8 cellular contexts compared by ENCODE assay signal in the genomic region with DNA sequence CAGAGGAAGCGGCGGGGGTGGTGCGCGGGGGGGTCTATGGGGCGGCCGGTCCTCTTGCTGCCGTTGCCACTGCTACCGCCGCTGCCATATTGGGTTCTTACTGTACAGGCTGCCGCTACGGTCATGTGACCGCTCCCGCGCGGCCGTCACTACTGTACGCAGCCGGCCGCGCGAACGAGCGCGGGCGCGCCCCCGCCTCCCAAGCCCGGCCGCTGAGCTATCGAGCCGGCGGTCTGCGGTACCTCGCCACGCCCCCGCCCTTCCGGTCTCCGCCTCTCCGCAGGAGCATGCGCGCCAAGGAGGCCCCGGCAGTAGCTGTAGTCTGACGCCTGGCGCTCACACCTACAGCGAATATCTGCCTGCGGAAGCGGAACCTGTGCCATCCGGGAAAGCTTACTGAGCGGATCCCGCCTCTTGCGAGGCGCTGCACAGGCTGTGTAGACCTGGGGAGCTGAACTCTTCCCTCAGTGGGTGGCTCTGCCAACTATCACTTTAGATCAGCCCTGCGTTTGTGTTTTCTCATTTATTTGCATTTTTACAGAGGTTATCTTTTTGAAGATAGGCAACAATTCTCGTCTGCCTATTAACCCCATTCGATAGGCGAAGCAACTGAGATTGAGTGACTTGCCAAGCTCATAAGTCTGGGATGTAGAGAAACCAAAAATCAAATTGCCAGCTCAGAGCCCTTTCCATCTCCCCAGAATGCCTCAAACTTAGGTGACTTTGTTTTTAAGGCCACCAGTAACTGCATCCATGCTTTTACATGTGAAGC. TPM values are rescaled to one million over a fixed set of nuclear protein-coding genes. Genes with fewer than 3 reads are reported as not detected.
DNase-seq lines count a peak whose midpoint lies in the region; ATAC-seq, FAIRE-seq and TF ChIP-seq lines count a peak whose summit lies in the region.

Gene ASXL2, minus strand, starts transcription at position 127 of the 772 bp plus-strand sequence. CDS start 265 bp downstream, outside the sequence.

- peaks cover 29% of the 10 kb centered on the region for H4K20me1 ChIP-seq in astrocyte (ENCODE audit: insufficient read depth, low read length)

- peak within 1 kb of the TSS; percentile 84 for H3K4me3 ChIP-seq in astrocyte (ENCODE audit: insufficient read depth, low read depth, low read length)
- peak within 1 kb of the TSS; percentile 96 for H3K4me3 ChIP-seq in rectal smooth muscle tissue (ENCODE audit: low read length)
- peak within 1 kb of the TSS; percentile 62 to 65 for H3K4me3 ChIP-seq in aorta (ENCODE audit: low read length in 2 of 2)

- H3K36me3 ChIP-seq in astrocyte (ENCODE audit: insufficient read depth, low read length) (no peaks in the 10 kb centered on the region), rectal smooth muscle tissue (ENCODE audit: control insufficient read depth, insufficient read depth, low read length) (no peaks in the 10 kb centered on the region), aorta (ENCODE audit: control insufficient read depth in 1 of 2, insufficient read depth in 2 of 2, low read length in 1 of 2) (no peaks in the 10 kb centered on the region)

- peak; percentile 97 for TF ChIP-seq POLR2A in GM18505 (IDR thresholded peaks at IDR 0.05; ENCODE audit: borderline replicate concordance, extremely low read depth, insufficient read depth, insufficient read length)

- H3K9ac ChIP-seq in astrocyte (ENCODE audit: low read length) = peak within 1 kb of the TSS; percentile 99
- H3K9ac ChIP-seq in rectal smooth muscle tissue (ENCODE audit: low read length) = peak within 1 kb of the TSS; percentile 95

- no peak for TF ChIP-seq CTCF in astrocyte (IDR thresholded peaks at IDR 0.05; ENCODE audit: insufficient read depth, low read depth, low read length)

- no peaks in the 10 kb centered on the region for H3K27me3 Mint-ChIP-seq in astrocyte (ENCODE audit: low read depth, unreplicated experiment)

- intact Hi-C loops in aorta (cut with DNase I) = no loop called here

- H3K9me3 Mint-ChIP-seq in astrocyte (ENCODE audit: unreplicated experiment) = no peaks in the 10 kb centered on the region

- peak within 1 kb of the TSS; percentile 99 for H3K4me2 ChIP-seq in astrocyte (ENCODE audit: low read length)

- H3K4me3 Mint-ChIP-seq in astrocyte (ENCODE audit: unreplicated experiment) = peak within 1 kb of the TSS; percentile 98

- DNase-seq in NCI-H2029 (lab: John Stamatoyannopoulos, UW) (peak; percentile 96), T-helper 22 cell (ENCODE audit: low read depth) (peak; percentile 95), astrocyte (ENCODE audit: low read depth) (peak; percentile 93), hepatic stellate cell (ENCODE audit: low spot score) (peak; percentile 90), aorta (peak; percentile 98 to 99)

- no peaks in the 10 kb centered on the region for H3K27me3 ChIP-seq in astrocyte (ENCODE audit: insufficient read depth, low read length)
- H3K27me3 ChIP-seq in rectal smooth muscle tissue (ENCODE audit: control insufficient read depth, insufficient read depth, low read length) = no peaks in the 10 kb centered on the region
- H3K27me3 ChIP-seq in aorta (ENCODE audit: control insufficient read depth in 1 of 2, insufficient read depth in 2 of 2, low read length in 1 of 2) = no peaks in the 10 kb centered on the region

- ATAC-seq in GM18505 (IDR thresholded peaks at IDR 0.05; ENCODE audit: unreplicated experiment) (peak; percentile 93), HG02973 (IDR thresholded peaks at IDR 0.05; ENCODE audit: unreplicated experiment) (peak; percentile 85), aorta (ENCODE audit: low FRiP score) (peak; percentile 100)

- H3K4me1 ChIP-seq in astrocyte (ENCODE audit: insufficient read depth, low read length) = peaks cover 18% of the 10 kb centered on the region
- H3K4me1 ChIP-seq in rectal smooth muscle tissue (ENCODE audit: control insufficient read depth, insufficient read depth, low read length) = peaks cover 18% of the 10 kb centered on the region
- no peaks in the 10 kb centered on the region for H3K4me1 ChIP-seq in aorta (ENCODE audit: control insufficient read depth in 1 of 2, insufficient read depth in 2 of 2, low read length in 2 of 2)

- peak within 1 kb of the TSS; percentile 98 for H3K27ac ChIP-seq in astrocyte (ENCODE audit: low read depth, low read length)
- peak within 1 kb of the TSS; percentile 93 for H3K27ac ChIP-seq in rectal smooth muscle tissue (ENCODE audit: low read depth, low read length)
- H3K27ac ChIP-seq in aorta (ENCODE audit: low read depth in 1 of 2, low read length in 2 of 2) = peak within 1 kb of the TSS; percentile 32 to 79

- no peak for FAIRE-seq in astrocyte (lab: Jason Lieb, UNC)

- peaks cover 45% of the 10 kb centered on the region for H3K79me2 ChIP-seq in astrocyte (ENCODE audit: insufficient read depth, low read length)

- H3K36me3 Mint-ChIP-seq in astrocyte (ENCODE audit: low read depth, unreplicated experiment) = no peaks in the 10 kb centered on the region

- peak within 1 kb of the TSS; percentile 92 for H3K27ac Mint-ChIP-seq in astrocyte (ENCODE audit: unreplicated experiment)

- H3K9me3 ChIP-seq in astrocyte (ENCODE audit: insufficient read depth, low read depth, low read length) (no peaks in the 10 kb centered on the region), aorta (ENCODE audit: control insufficient read depth, low read length) (no peaks in the 10 kb centered on the region)

- peaks cover 22% of the 10 kb centered on the region for H3K4me1 Mint-ChIP-seq in astrocyte (ENCODE audit: low read depth, unreplicated experiment)

- H2AFZ ChIP-seq in astrocyte (ENCODE audit: low read depth, low read length) = peak within 1 kb of the TSS; percentile 87

- 2% methylated on average over 50 to 56 of the region's 56 CpGs for WGBS in aorta, 2 donors

RNA-seq across cellular contexts. Expression of gene ASXL2, which starts in this region (rescaled TPM):
- 21.9 and 25.8 TPM in 2 replicates for total RNA-seq in astrocyte
- 10 to 100 TPM; 25.3 to 32.7 TPM for total RNA-seq in aorta
- 1 to 10 TPM; 1.4 to 3.0 TPM for polyA plus RNA-seq in aorta

Comparison
In these comparisons a context has a peak if more than half of its experiments do, and no peak if none do; other contexts are left out.
1. Peak in every context shown above with its lines: DNase-seq, ATAC-seq, H3K4me3 ChIP-seq and H3K27ac ChIP-seq.